ENCODE assay signal across 13 cellular contexts in genomic region chr2:12498703-12499102, GRCh38.
DNase-seq lines count a peak whose midpoint lies in the region; ATAC-seq lines count a peak whose summit lies in the region.
"Had no signal": no experiment of that assay in that cellular context is flagged by ENCODE, and none has a peak within 500 bp of the region (broad histone marks: within the 10 kb centered on the region; RNA-seq: fewer than 3 reads in every experiment).

No MANE protein-coding gene starts in this region.

- DNase-seq in EL, result peak; percentile 45
- peak; percentile 95 for DNase-seq in LHCN-M2 (ENCODE audit: low read depth)
- DNase-seq in effector memory CD4-positive, alpha-beta T cell, result no peak
- DNase-seq in naive thymus-derived CD4-positive, alpha-beta T cell, result no peak
- no peak for DNase-seq in NCI-H1092 (lab: John Stamatoyannopoulos, UW)
- DNase-seq in HAP-1 (ENCODE audit: low spot score in 2 of 2), result no peak
- DNase-seq in nucleus accumbens (lab: John Stamatoyannopoulos, UW), result no peak
- DNase-seq: activated CD4-positive, alpha-beta T cell treated with anti-CD3 and anti-CD28 coated beads for 4 hours; activated naive CD4-positive, alpha-beta T cell treated with anti-CD3 and anti-CD28 coated beads for 36 hours; DMS79 had no signal

- no peaks in the 10 kb centered on the region for H3K27me3 ChIP-seq in effector memory CD4-positive, alpha-beta T cell (replicated peaks; ENCODE audit: control insufficient read depth, insufficient read depth, low read length, poor library complexity, severe bottlenecking)
- H3K27me3 ChIP-seq in naive thymus-derived CD4-positive, alpha-beta T cell (ENCODE audit: control insufficient read depth in 2 of 2, insufficient read depth in 2 of 2, low read length in 2 of 2), result no peaks in the 10 kb centered on the region
- H3K27me3 ChIP-seq in HAP-1 (ENCODE audit: low read depth), result no peaks in the 10 kb centered on the region

- H3K4me3 ChIP-seq in effector memory CD4-positive, alpha-beta T cell (ENCODE audit: insufficient read depth, low read depth, low read length, poor library complexity, severe bottlenecking), result no peak overlapping the region
- no peak overlapping the region for H3K4me3 ChIP-seq in naive thymus-derived CD4-positive, alpha-beta T cell (ENCODE audit: low read length)
- no peak overlapping the region for H3K4me3 ChIP-seq in HAP-1
- H3K4me3 ChIP-seq: thoracic aorta had no signal

- peak overlapping the region in 9 of 10 donors; percentile 5 to 85 (median 70) for H3K4me3 Mint-ChIP-seq in naive thymus-derived CD4-positive, alpha-beta T cell
- H3K4me3 Mint-ChIP-seq: activated naive CD4-positive, alpha-beta T cell treated with anti-CD3 and anti-CD28 coated beads for 36 hours; dendritic cell treated with granulocyte-macrophage colony-stimulating factor and Interleukin-4, amounts not matched to agents 40 ng/mL and 50 ng/mL, for 4 days had no signal

- intact Hi-C loops in naive thymus-derived CD4-positive, alpha-beta T cell (cut with micrococcal nuclease), result loop anchor here in 1 of 2 donors (5.0 kb wide), 1 partner anchor 59 kb away; no protein-coding TSS in a partner anchor

- H3K27ac Mint-ChIP-seq in naive thymus-derived CD4-positive, alpha-beta T cell, result peak overlapping the region in 8 of 9 donors; percentile 51 to 96 (median 90)
- H3K27ac Mint-ChIP-seq: activated naive CD4-positive, alpha-beta T cell treated with anti-CD3 and anti-CD28 coated beads for 36 hours; dendritic cell treated with granulocyte-macrophage colony-stimulating factor and Interleukin-4, amounts not matched to agents 40 ng/mL and 50 ng/mL, for 4 days had no signal

- no peak for ATAC-seq in naive thymus-derived CD4-positive, alpha-beta T cell
- no peak for ATAC-seq in GM19397 (IDR thresholded peaks at IDR 0.05; ENCODE audit: unreplicated experiment)

- CTCF ChIA-PET in naive thymus-derived CD4-positive, alpha-beta T cell (lab: Charles Lee), result interaction anchor here (1.7 kb wide), 1 partner anchor 217 kb away, joined by 6 read pairs; the partner anchor contains the start of gene TRIB2

- H3K27ac ChIP-seq in effector memory CD4-positive, alpha-beta T cell (ENCODE audit: insufficient read depth, low read length, poor library complexity, severe bottlenecking), result peak overlapping the region; percentile 4
- H3K27ac ChIP-seq in naive thymus-derived CD4-positive, alpha-beta T cell (ENCODE audit: low read depth, low read length), result peak overlapping the region; percentile 5
- H3K27ac ChIP-seq: thoracic aorta had no signal

- no peaks in the 10 kb centered on the region for H3K36me3 ChIP-seq in effector memory CD4-positive, alpha-beta T cell (ENCODE audit: control insufficient read depth, insufficient read depth, low read length)
- no peaks in the 10 kb centered on the region for H3K36me3 ChIP-seq in naive thymus-derived CD4-positive, alpha-beta T cell (ENCODE audit: control insufficient read depth in 2 of 3, insufficient read depth in 3 of 3, low read length in 3 of 3)
- no peaks in the 10 kb centered on the region for H3K36me3 ChIP-seq in HAP-1 (replicated peaks)
- H3K36me3 ChIP-seq: thoracic aorta had no signal

- peaks cover 83% of the 10 kb centered on the region for H3K4me1 ChIP-seq in effector memory CD4-positive, alpha-beta T cell (ENCODE audit: control insufficient read depth, insufficient read depth, low read length, poor library complexity, severe bottlenecking)
- peaks cover 68 to 87% of the 10 kb centered on the region in 2 donors for H3K4me1 ChIP-seq in naive thymus-derived CD4-positive, alpha-beta T cell (ENCODE audit: control insufficient read depth in 2 of 2, insufficient read depth in 2 of 2, low read length in 2 of 2)
- H3K4me1 ChIP-seq in HAP-1, result no peaks in the 10 kb centered on the region

- no peaks in the 10 kb centered on the region for H3K27me3 Mint-ChIP-seq in naive thymus-derived CD4-positive, alpha-beta T cell
- H3K27me3 Mint-ChIP-seq: dendritic cell treated with granulocyte-macrophage colony-stimulating factor and Interleukin-4, amounts not matched to agents 40 ng/mL and 50 ng/mL, for 4 days had no signal

- H3K4me1 Mint-ChIP-seq in naive thymus-derived CD4-positive, alpha-beta T cell, result peaks cover 75 to 93% (median 90%) of the 10 kb centered on the region in 7 donors

- no peaks in the 10 kb centered on the region for H3K9me3 ChIP-seq in effector memory CD4-positive, alpha-beta T cell (ENCODE audit: control insufficient read depth, low read length)
- H3K9me3 ChIP-seq in naive thymus-derived CD4-positive, alpha-beta T cell (ENCODE audit: control insufficient read depth in 2 of 3, low read length in 3 of 3), result no peaks in the 10 kb centered on the region
- no peaks in the 10 kb centered on the region for H3K9me3 ChIP-seq in HAP-1
- H3K9me3 ChIP-seq: thoracic aorta had no signal

- in situ Hi-C loops in HAP-1 (cut with MboI; ENCODE audit: low sequenced_read_pairs), result no loop called here

- H3K9me3 Mint-ChIP-seq in naive thymus-derived CD4-positive, alpha-beta T cell, result peaks cover 0 to 15% (median 0%) of the 10 kb centered on the region in 11 donors
- H3K9me3 Mint-ChIP-seq: activated naive CD4-positive, alpha-beta T cell treated with anti-CD3 and anti-CD28 coated beads for 36 hours; dendritic cell treated with granulocyte-macrophage colony-stimulating factor and Interleukin-4, amounts not matched to agents 40 ng/mL and 50 ng/mL, for 4 days had no signal

- POLR2A ChIA-PET in naive thymus-derived CD4-positive, alpha-beta T cell (lab: Charles Lee), result interaction anchor here (0.7 to 4.0 kb wide), 5 partner anchors 11 to 738 kb away, joined by 3 to 26 read pairs (median 4); no protein-coding TSS in a partner anchor

- H3K36me3 Mint-ChIP-seq in naive thymus-derived CD4-positive, alpha-beta T cell, result peaks cover 0 to 39% (median 0%) of the 10 kb centered on the region in 5 donors

Comparison
In these comparisons a context has a peak if more than half of its experiments do, and no peak if none do; other contexts are left out.
1. DNase-seq: peak in EL (single experiment) and LHCN-M2 (single experiment); none in effector memory CD4-positive, alpha-beta T cell (0 of 3), naive thymus-derived CD4-positive, alpha-beta T cell (0 of 9), NCI-H1092 (single experiment), HAP-1 (0 of 2) and nucleus accumbens (0 of 56).